8 cellular contexts compared by ENCODE assay signal in genomic region chr16:67170168-67170947, GRCh38. TPM values are rescaled to one million over a fixed set of nuclear protein-coding genes. Genes with fewer than 3 reads are reported as not detected.
DNase-seq lines count a peak whose midpoint lies in the region; ATAC-seq, FAIRE-seq and TF ChIP-seq lines count a peak whose summit lies in the region.

TSS of gene NOL3 (plus strand) at chr16:67170538.

- peak within 1 kb of the TSS; percentile 71 for H3K4me3 Mint-ChIP-seq in activated naive CD4-positive, alpha-beta T cell treated with anti-CD3 and anti-CD28 coated beads for 36 hours
- peak within 1 kb of the TSS; percentile 99 for H3K4me3 Mint-ChIP-seq in activated T-helper 17 cell treated with anti-CD3 and anti-CD28 coated beads, Interleukin-2, amount 50 U/mL, for 72 hours
- peak within 1 kb of the TSS; percentile 88 for H3K4me3 Mint-ChIP-seq in neural crest cell

- intact Hi-C loops in activated naive CD4-positive, alpha-beta T cell treated with anti-CD3 and anti-CD28 coated beads for 36 hours (cut with micrococcal nuclease) = no loop called here

- peaks cover 68% of the 10 kb centered on the region for H3K27me3 Mint-ChIP-seq in activated naive CD4-positive, alpha-beta T cell treated with anti-CD3 and anti-CD28 coated beads for 36 hours (ENCODE audit: low read depth)
- H3K27me3 Mint-ChIP-seq in activated T-helper 17 cell treated with anti-CD3 and anti-CD28 coated beads, Interleukin-2, amount 50 U/mL, for 72 hours = peaks cover 21% of the 10 kb centered on the region
- H3K27me3 Mint-ChIP-seq in neural crest cell (ENCODE audit: low read depth) = peaks cover 82% of the 10 kb centered on the region

- no peaks in the 10 kb centered on the region for H3K9me3 Mint-ChIP-seq in activated naive CD4-positive, alpha-beta T cell treated with anti-CD3 and anti-CD28 coated beads for 36 hours
- H3K9me3 Mint-ChIP-seq in activated T-helper 17 cell treated with anti-CD3 and anti-CD28 coated beads, Interleukin-2, amount 50 U/mL, for 72 hours = no peaks in the 10 kb centered on the region
- H3K9me3 Mint-ChIP-seq in neural crest cell = no peaks in the 10 kb centered on the region

- no peak for TF ChIP-seq CTCF in neural crest cell (conservative IDR thresholded peaks at IDR 0.05)

- H3K36me3 Mint-ChIP-seq in activated naive CD4-positive, alpha-beta T cell treated with anti-CD3 and anti-CD28 coated beads for 36 hours (ENCODE audit: low read depth) = no peaks in the 10 kb centered on the region
- peaks cover 86% of the 10 kb centered on the region for H3K36me3 Mint-ChIP-seq in activated T-helper 17 cell treated with anti-CD3 and anti-CD28 coated beads, Interleukin-2, amount 50 U/mL, for 72 hours (ENCODE audit: low read depth)
- no peaks in the 10 kb centered on the region for H3K36me3 Mint-ChIP-seq in neural crest cell (ENCODE audit: low read depth)

- peak; percentile 70 for DNase-seq in activated naive CD4-positive, alpha-beta T cell treated with anti-CD3 and anti-CD28 coated beads for 36 hours
- no peak for DNase-seq in activated naive CD4-positive, alpha-beta T cell (lab: John Stamatoyannopoulos, UW)
- DNase-seq in NCI-H2227 (lab: John Stamatoyannopoulos, UW; ENCODE audit: unreplicated experiment) (peak; percentile 89), frontal cortex (ENCODE audit: low spot score in 2 of 2) (peak; percentile 79 to 82), neural crest cell (ENCODE audit: low read depth, low spot score) (peak; percentile 48)

- FAIRE-seq in frontal cortex (lab: Jason Lieb, UNC) = no peak

- ATAC-seq in HG02588 (IDR thresholded peaks at IDR 0.05; ENCODE audit: unreplicated experiment) (peak; percentile 48), GM18861 (IDR thresholded peaks at IDR 0.05; ENCODE audit: unreplicated experiment) (no peak)
- ATAC-seq in activated T-helper 17 cell treated with anti-CD3 and anti-CD28 coated beads, Interleukin-2, amount 50 U/mL, for 72 hours (replicated peaks) = peak; percentile 69

- no peak within 1 kb of the TSS for H3K27ac Mint-ChIP-seq in activated naive CD4-positive, alpha-beta T cell treated with anti-CD3 and anti-CD28 coated beads for 36 hours
- peak within 1 kb of the TSS; percentile 92 for H3K27ac Mint-ChIP-seq in activated T-helper 17 cell treated with anti-CD3 and anti-CD28 coated beads, Interleukin-2, amount 50 U/mL, for 72 hours
- H3K27ac Mint-ChIP-seq in neural crest cell (ENCODE audit: unreplicated experiment) = no peak within 1 kb of the TSS

- peaks cover 19% of the 10 kb centered on the region for H3K4me1 Mint-ChIP-seq in activated naive CD4-positive, alpha-beta T cell treated with anti-CD3 and anti-CD28 coated beads for 36 hours (ENCODE audit: low read depth)
- peaks cover 42% of the 10 kb centered on the region for H3K4me1 Mint-ChIP-seq in activated T-helper 17 cell treated with anti-CD3 and anti-CD28 coated beads, Interleukin-2, amount 50 U/mL, for 72 hours
- peaks cover 32% of the 10 kb centered on the region for H3K4me1 Mint-ChIP-seq in neural crest cell

- CTCF ChIA-PET in activated naive CD4-positive, alpha-beta T cell treated with anti-CD3 and anti-CD28 coated beads for 36 hours (lab: Charles Lee) = interaction anchor here (0.6 to 3.0 kb wide), 11 partner anchors 10 to 297 kb away, joined by 3 to 16 read pairs (median 4); partner anchors contain the start of genes FBXL8 and TRADD

RNA-seq across cellular contexts. Expression of gene NOL3, which starts in this region (rescaled TPM):
- total RNA-seq in activated naive CD4-positive, alpha-beta T cell treated with anti-CD3 and anti-CD28 coated beads for 36 hours = 1 to 10 TPM; 3.8 to 4.4 TPM
- total RNA-seq in activated T-helper 17 cell treated with anti-CD3 and anti-CD28 coated beads, Interleukin-2, amount 50 U/mL, for 72 hours = 100 to 1,000 TPM in 1 of 2 donors, 10 to 100 TPM in 1; 30.0 to 194 TPM
- total RNA-seq in frontal cortex (3.7 TPM), neural crest cell (4.5 and 5.8 TPM in 2 replicates)

Comparison
In these comparisons a context has a peak if more than half of its experiments do, and no peak if none do; other contexts are left out.
1. DNase-seq: peak in activated naive CD4-positive, alpha-beta T cell treated with anti-CD3 and anti-CD28 coated beads for 36 hours (single experiment), NCI-H2227 (single experiment), frontal cortex (2 of 2) and neural crest cell (single experiment); none in activated naive CD4-positive, alpha-beta T cell (0 of 4).
2. Peak in every context shown above with its lines, with median percentiles within 50 percentile points of each other: H3K4me3 Mint-ChIP-seq.